ENCODE assay signal across 8 cellular contexts in genomic region chr11:112289588-112290461, GRCh38. TPM values are rescaled to one million over a fixed set of nuclear protein-coding genes. Genes with fewer than 3 reads are reported as not detected.
DNase-seq lines count a peak whose midpoint lies in the region; ATAC-seq, FAIRE-seq and TF ChIP-seq lines count a peak whose summit lies in the region.

No MANE protein-coding gene starts in this region.

- no peak for TF ChIP-seq POLR2A in endothelial cell of umbilical vein (IDR thresholded peaks at IDR 0.05; ENCODE audit: low read depth, low read length)

- no peak overlapping the region for H3K27ac ChIP-seq in endothelial cell of umbilical vein (ENCODE audit: insufficient read depth, low read depth, low read length)

- H3K27me3 ChIP-seq in endothelial cell of umbilical vein (ENCODE audit: control insufficient read depth in 2 of 2, insufficient read depth in 2 of 2, low read length in 2 of 2) = no peaks in the 10 kb centered on the region

- ATAC-seq in GM18909 (IDR thresholded peaks at IDR 0.05; ENCODE audit: poor library complexity, unreplicated experiment) (peak; percentile 95), HG03159 (IDR thresholded peaks at IDR 0.05; ENCODE audit: unreplicated experiment) (peak; percentile 94)

- DNase-seq in AML-193 (lab: John Stamatoyannopoulos, UW) (peak; percentile 31 to 38), NCI-H82 (lab: John Stamatoyannopoulos, UW) (peak; percentile 70), endothelial cell of umbilical vein (ENCODE audit: low read depth, low spot score) (peak; percentile 52), midbrain (lab: John Stamatoyannopoulos, UW) (peak; percentile 68)
- DNase-seq in activated CD8-positive, alpha-beta memory T cell treated with anti-CD3 and anti-CD28 coated beads, Interleukin-2, amount 50 U/mL, for 24 hours (ENCODE audit: extremely low read depth) = peak; percentile 42
- peak; percentile 65 to 69 for DNase-seq in stimulated activated CD8-positive, alpha-beta memory T cell treated with anti-CD3 and anti-CD28 coated beads, Interleukin-2, amount 100 ng/mL, for 1 hour (ENCODE audit: low read depth in 2 of 2)

- no peaks in the 10 kb centered on the region for H3K9me3 ChIP-seq in endothelial cell of umbilical vein (replicated peaks; ENCODE audit: control insufficient read depth, insufficient read depth, low read length)

- no peaks in the 10 kb centered on the region for H3K36me3 ChIP-seq in endothelial cell of umbilical vein (ENCODE audit: control insufficient read depth in 2 of 2, extremely low read depth in 1 of 2, insufficient read depth in 2 of 2, low read length in 2 of 2)

- H3K4me1 ChIP-seq in endothelial cell of umbilical vein (ENCODE audit: control insufficient read depth, extremely low read depth, insufficient read depth, low read length) = peaks cover 29% of the 10 kb centered on the region

- POLR2A ChIA-PET in endothelial cell of umbilical vein (lab: Charles Lee) = no interaction called here

- peak overlapping the region; percentile 96 for H2AFZ ChIP-seq in endothelial cell of umbilical vein (ENCODE audit: low read depth, low read length)

- H3K79me2 ChIP-seq in endothelial cell of umbilical vein (ENCODE audit: control insufficient read depth, insufficient read depth, low read length) = no peaks in the 10 kb centered on the region

- TF ChIP-seq CTCF in endothelial cell of umbilical vein (IDR thresholded peaks at IDR 0.05; ENCODE audit: extremely low read depth in 1 of 2, insufficient read depth in 1 of 2, low read depth in 1 of 2, low read length in 2 of 2) = peak; percentile 77 to 82

- intact Hi-C loops in endothelial cell of umbilical vein (cut with micrococcal nuclease) = loop anchor here (1.0 to 10.0 kb wide), 8 partner anchors 28 to 1095 kb away; partner anchors contain the start of gene ANKK1

- no peaks in the 10 kb centered on the region for H3K9me1 ChIP-seq in endothelial cell of umbilical vein (replicated peaks; ENCODE audit: control insufficient read depth, extremely low read depth, insufficient read depth, low read length)

- CTCF ChIA-PET in endothelial cell of umbilical vein (lab: Charles Lee) = interaction anchor here (1.6 to 4.6 kb wide), 5 partner anchors 10 to 999 kb away, joined by 3 to 54 read pairs (median 15); no protein-coding TSS in a partner anchor

- H4K20me1 ChIP-seq in endothelial cell of umbilical vein (replicated peaks; ENCODE audit: control insufficient read depth, extremely low read depth, insufficient read depth, low read length) = no peaks in the 10 kb centered on the region

- peak overlapping the region; percentile 59 for H3K9ac ChIP-seq in endothelial cell of umbilical vein (replicated peaks; ENCODE audit: extremely low read depth, insufficient read depth, low read length)

- peak; percentile 48 for FAIRE-seq in endothelial cell of umbilical vein (lab: Jason Lieb, UNC)

- peak overlapping the region; percentile 26 to 70 (median 59) for H3K4me3 ChIP-seq in endothelial cell of umbilical vein (replicated peaks in 1 of 3; ENCODE audit: insufficient read depth in 1 of 3, low read depth in 1 of 3, low read length in 3 of 3)

- BruUV-seq in endothelial cell of umbilical vein (replicated peaks; lab: Mats Ljungman, UMichigan) = no TSS peak

- dilution Hi-C loops in endothelial cell of umbilical vein (cut with MboI; ENCODE audit: extremely low pct_ligation_motif_present, low sequenced_read_pairs) = no loop called here

- peak overlapping the region; percentile 85 for H3K4me2 ChIP-seq in endothelial cell of umbilical vein (ENCODE audit: insufficient read depth, low read length)

TF ChIP-seq in endothelial cell of umbilical vein, 7 proteins besides CTCF, POLR2A, EP300 and RAD21:
- no peak for TF ChIP-seq MYC (IDR thresholded peaks at IDR 0.05; ENCODE audit: low read depth, low read length)
- TF ChIP-seq POLR2AphosphoS5 (IDR thresholded peaks at IDR 0.05; ENCODE audit: insufficient read depth, low read depth, low read length) = peak; percentile 56

RNA-seq across cellular contexts. Expression of gene PLET1, which starts 29.2 kb away (rescaled TPM):
- not detected in 2 replicates for total RNA-seq in endothelial cell of umbilical vein
- polyA plus RNA-seq in endothelial cell of umbilical vein = not detected in 2 replicates
- not detected in 2 replicates for polyA plus RNA-seq in endothelial cell of umbilical vein (2011; cell fraction: cytosol; rRNA removed)
- polyA plus RNA-seq in endothelial cell of umbilical vein (2011; cell fraction: nucleus; rRNA removed) = not detected in 2 replicates
- not detected in 2 replicates for polyA plus RNA-seq in endothelial cell of umbilical vein (2012)
- polyA minus RNA-seq in endothelial cell of umbilical vein = not detected in 2 replicates
- not detected for polyA minus RNA-seq in endothelial cell of umbilical vein (2011; cell fraction: cytosol; rRNA and poly(A)+ RNA removed)
- polyA minus RNA-seq in endothelial cell of umbilical vein (2011; cell fraction: nucleus; rRNA and poly(A)+ RNA removed) = not detected in 2 replicates
